Comparison of ENCODE assay signal across 10 cellular contexts in the genomic region with DNA sequence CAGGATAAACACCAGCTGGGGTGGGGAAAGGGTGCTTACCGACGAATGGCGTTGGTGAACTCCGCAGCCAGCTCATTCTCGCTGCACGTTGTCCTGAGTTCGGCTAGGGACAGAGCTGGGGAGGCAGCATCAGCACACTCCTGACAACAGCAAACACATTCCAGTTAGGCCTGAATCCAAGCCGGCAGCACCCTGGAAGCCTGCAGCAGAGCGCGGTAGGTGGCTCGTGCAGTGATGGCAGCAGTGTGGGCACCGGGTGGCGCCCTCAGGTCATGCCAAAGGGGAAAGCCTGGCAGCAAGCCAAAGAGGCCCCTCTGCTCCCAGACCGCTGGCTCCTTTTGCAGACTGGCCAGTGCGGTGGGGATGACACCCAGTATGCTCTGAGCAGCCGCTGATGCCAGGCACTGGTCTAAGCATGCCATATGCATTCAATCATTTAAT.
DNase-seq lines count a peak whose midpoint lies in the region; ATAC-seq and TF ChIP-seq lines count a peak whose summit lies in the region.
"Had no signal": no experiment of that assay in that cellular context is flagged by ENCODE, and none has a peak within 500 bp of the region (broad histone marks: within the 10 kb centered on the region; RNA-seq: fewer than 3 reads in every experiment).

No MANE protein-coding gene starts in this region.

- ATAC-seq in Panc1 (peak; percentile 55), gastroesophageal sphincter (peak; percentile 27), GM21717 (IDR thresholded peaks at IDR 0.05; ENCODE audit: unreplicated experiment) (no peak)

- H3K27ac ChIP-seq in Panc1 (ENCODE audit: low read length) (no peak overlapping the region), gastroesophageal sphincter (no peak overlapping the region)
- H3K27ac ChIP-seq: 22Rv1 had no signal

- intact Hi-C loops in Panc1 (cut with micrococcal nuclease; ENCODE audit: unreplicated experiment), result no loop called here

- CTCF ChIA-PET in Panc1 (lab: Charles Lee), result no interaction called here

- in situ Hi-C loops in Panc1 (cut with HindIII; ENCODE audit: low pct_unique_long_range_greater_than_20kb, low sequenced_read_pairs), result no loop called here

- no peak for TF ChIP-seq EP300 in gastroesophageal sphincter (IDR thresholded peaks at IDR 0.05)

- H3K4me3 ChIP-seq in Panc1 (ENCODE audit: low read depth in 2 of 2, low read length in 2 of 2) (no peak overlapping the region), gastroesophageal sphincter (no peak overlapping the region)

- H3K4me1 Mint-ChIP-seq in immature natural killer cell, result no peaks in the 10 kb centered on the region

- 50% methylated on average over 2 of the region's 16 CpGs; no CpG with 5 or more reads in 1 of the 2 donors for WGBS in gastroesophageal sphincter (ENCODE audit: low coverage in 1 of 2), 2 donors

- no peaks in the 10 kb centered on the region for H3K36me3 ChIP-seq in Panc1 (ENCODE audit: control insufficient read depth, insufficient read depth, low read length)
- H3K36me3 ChIP-seq in gastroesophageal sphincter, result peaks cover 0 to 57% of the 10 kb centered on the region in 2 donors

- BruUV-seq in Panc1 (replicated peaks; lab: Mats Ljungman, UMichigan), result no TSS peak

- TF ChIP-seq CTCF in Panc1 (IDR thresholded peaks at IDR 0.05) (peak; percentile 64; the same call in 1 of the 2 replicates), gastroesophageal sphincter (IDR thresholded peaks at IDR 0.05) (peak in 3 of 4 experiments; percentile 10 to 36 (median 15))

- H3K4me3 Mint-ChIP-seq in immature natural killer cell, result no peak overlapping the region
- H3K4me3 Mint-ChIP-seq: T-cell had no signal

- DNase-seq in DMS53 (lab: John Stamatoyannopoulos, UW) (peak; percentile 29), DMS53 treated with DMSO at 0.1 percent for 48 hours (lab: John Stamatoyannopoulos, UW; ENCODE audit: unreplicated experiment) (no peak), Panc1 (ENCODE audit: low read depth, low spot score) (no peak), cortex of kidney (lab: John Stamatoyannopoulos, UW) (no peak), immature natural killer cell (no peak)
- DNase-seq in stimulated activated CD4-positive, alpha-beta T cell treated with anti-CD3 and anti-CD28 coated beads, Interleukin-4, amount 100 ng/mL, for 24 hours, result peak; percentile 6

- H3K27ac Mint-ChIP-seq in immature natural killer cell, result no peak overlapping the region
- H3K27ac Mint-ChIP-seq: T-cell had no signal

- H3K9me3 Mint-ChIP-seq in immature natural killer cell, result no peaks in the 10 kb centered on the region
- H3K9me3 Mint-ChIP-seq: T-cell had no signal

- H3K27me3 ChIP-seq in Panc1 (ENCODE audit: control insufficient read depth, insufficient read depth, low read length) (no peaks in the 10 kb centered on the region), gastroesophageal sphincter (no peaks in the 10 kb centered on the region)

- no peak for TF ChIP-seq POLR2A in gastroesophageal sphincter (IDR thresholded peaks at IDR 0.05)

- POLR2A ChIA-PET in Panc1 (lab: Charles Lee), result interaction anchor here (0.6 kb wide), 1 partner anchor 251 kb away, joined by 10 read pairs; no protein-coding TSS in a partner anchor

- H3K9me3 ChIP-seq in Panc1 (ENCODE audit: control insufficient read depth, insufficient read depth, low read depth, low read length) (no peaks in the 10 kb centered on the region), gastroesophageal sphincter (no peaks in the 10 kb centered on the region)

- H3K27me3 Mint-ChIP-seq in immature natural killer cell (ENCODE audit: low read depth in 3 of 3), result peaks cover 0 to 4% (median 2%) of the 10 kb centered on the region in 3 donors
- H3K27me3 Mint-ChIP-seq: T-cell had no signal

- H3K4me1 ChIP-seq in Panc1 (ENCODE audit: control insufficient read depth, insufficient read depth, low read length) (no peaks in the 10 kb centered on the region), gastroesophageal sphincter (no peaks in the 10 kb centered on the region)

- no peaks in the 10 kb centered on the region for H3K36me3 Mint-ChIP-seq in immature natural killer cell

Comparison
In these comparisons a context has a peak if more than half of its experiments do, and no peak if none do; other contexts are left out.
1. DNase-seq: peak in DMS53 (single experiment) and stimulated activated CD4-positive, alpha-beta T cell treated with anti-CD3 and anti-CD28 coated beads, Interleukin-4, amount 100 ng/mL, for 24 hours (single experiment); none in DMS53 treated with DMSO at 0.1 percent for 48 hours (single experiment), Panc1 (single experiment), cortex of kidney (single experiment) and immature natural killer cell (0 of 3).